ENCODE assay signal across 1 cellular context in genomic region chr1:212608209-212608955, GRCh38.
TF ChIP-seq lines count a peak whose summit lies in the region.

ATF3 (plus strand) TSS chr1:212608761; CDS start chr1:212615022, 6,261 bp downstream.

TF ChIP-seq in HEK293, 187 proteins besides CTCF, POLR2A, EP300 and RAD21 (continued from another document and continues in another):
- TF ChIP-seq HOXD13 (CRISPR knock-in tag; IDR thresholded peaks at IDR 0.05; ENCODE audit: borderline replicate concordance) (peak; percentile 96), ZEB2 (tag by site-specific recombination; IDR thresholded peaks at IDR 0.05) (peak; percentile 100), ELK4 (IDR thresholded peaks at IDR 0.05; ENCODE audit: borderline replicate concordance, low read depth, low read length) (no peak), ZNF416 (tag by site-specific recombination; IDR thresholded peaks at IDR 0.05) (no peak), KLF10 (tag by site-specific recombination; IDR thresholded peaks at IDR 0.05) (peak; percentile 98), ZNF423 (tag by site-specific recombination; IDR thresholded peaks at IDR 0.05) (peak; percentile 40), ZNF350 (tag by site-specific recombination; IDR thresholded peaks at IDR 0.05) (no peak), OVOL3 (tag by site-specific recombination; IDR thresholded peaks at IDR 0.05) (peak; percentile 19; the same call in 1 of the 2 replicates), TSHZ1 (tag by site-specific recombination; IDR thresholded peaks at IDR 0.05; ENCODE audit: borderline replicate concordance) (peak; percentile 68; the same call in 1 of the 2 replicates), ZNF561 (tag by site-specific recombination; IDR thresholded peaks at IDR 0.05; ENCODE audit: borderline replicate concordance) (peak; percentile 63), ZNF362 (tag by site-specific recombination; IDR thresholded peaks at IDR 0.05) (no peak), ZNF610 (tag by site-specific recombination; IDR thresholded peaks at IDR 0.05; ENCODE audit: borderline replicate concordance) (peak; percentile 95), ZNF211 (tag by site-specific recombination; IDR thresholded peaks at IDR 0.05; ENCODE audit: low read depth) (no peak), ZNF660 (tag by site-specific recombination; IDR thresholded peaks at IDR 0.05) (peak; percentile 94), ZNF449 (tag by site-specific recombination; IDR thresholded peaks at IDR 0.05) (peak; percentile 45; the same call in 1 of the 2 replicates), ZNF366 (tag by site-specific recombination; conservative IDR thresholded peaks at IDR 0.05) (peak; percentile 95), ZNF501 (tag by site-specific recombination; IDR thresholded peaks at IDR 0.05) (peak; percentile 94), YY2 (tag by site-specific recombination; IDR thresholded peaks at IDR 0.05) (peak; percentile 57; the same call in 1 of the 2 replicates), ZNF792 (tag by site-specific recombination; IDR thresholded peaks at IDR 0.05) (no peak), INSM2 (tag by site-specific recombination; IDR thresholded peaks at IDR 0.05) (peak; percentile 92), PBX3 (CRISPR knock-in tag; IDR thresholded peaks at IDR 0.05) (peak; percentile 57; the same call in 1 of the 2 replicates), PRDM6 (tag by site-specific recombination; IDR thresholded peaks at IDR 0.05) (0 out of 2 replicates have a peak, but pooled peaks have one; percentile 29), ZNF398 (tag by site-specific recombination; IDR thresholded peaks at IDR 0.05) (peak; percentile 93), ZNF37A (tag by site-specific recombination; IDR thresholded peaks at IDR 0.05) (no peak), ZNF654 (tag by site-specific recombination; IDR thresholded peaks at IDR 0.05; ENCODE audit: low read depth) (no peak), ZBTB48 (tag by site-specific recombination; IDR thresholded peaks at IDR 0.05) (no peak), KLF9 (tag by site-specific recombination; IDR thresholded peaks at IDR 0.05; ENCODE audit: low read depth) (peak; percentile 59), ZBTB7A (tag by site-specific recombination; IDR thresholded peaks at IDR 0.05; ENCODE audit: low read depth) (peak; percentile 69; the same call in 1 of the 2 replicates), ZNF830 (tag by site-specific recombination; IDR thresholded peaks at IDR 0.05; ENCODE audit: low read depth) (no peak), HIC1 (tag by site-specific recombination; IDR thresholded peaks at IDR 0.05) (peak; percentile 100), GLIS2 (tag by site-specific recombination; IDR thresholded peaks at IDR 0.05) (peak; percentile 82), REPIN1 (tag by site-specific recombination; IDR thresholded peaks at IDR 0.05; ENCODE audit: low read depth) (no peak), ZBTB20 (tag by site-specific recombination; IDR thresholded peaks at IDR 0.05) (peak; percentile 71; the same call in 1 of the 2 replicates), ZNF121 (tag by site-specific recombination; IDR thresholded peaks at IDR 0.05) (0 out of 2 replicates have a peak, but pooled peaks have one; percentile 22), KLF1 (tag by site-specific recombination; IDR thresholded peaks at IDR 0.05) (peak; percentile 83), TCF7L2 (IDR thresholded peaks at IDR 0.05; ENCODE audit: borderline replicate concordance, low read depth, low read length) (0 out of 2 replicates have a peak, but pooled peaks have one; percentile 13), ZNF488 (tag by site-specific recombination; IDR thresholded peaks at IDR 0.05) (no peak), WT1 (tag by site-specific recombination; IDR thresholded peaks at IDR 0.05) (peak; percentile 78), KLF7 (tag by site-specific recombination; IDR thresholded peaks at IDR 0.05; ENCODE audit: borderline replicate concordance) (0 out of 2 replicates have a peak, but pooled peaks have one; percentile 55), ZNF692 (tag by site-specific recombination; IDR thresholded peaks at IDR 0.05) (peak; percentile 77; the same call in 1 of the 2 replicates), ZNF223 (tag by site-specific recombination; IDR thresholded peaks at IDR 0.05) (no peak), ZNF132 (tag by site-specific recombination; IDR thresholded peaks at IDR 0.05; ENCODE audit: borderline replicate concordance) (no peak), ZNF2 (tag by site-specific recombination; IDR thresholded peaks at IDR 0.05) (0 out of 2 replicates have a peak, but pooled peaks have one; percentile 63)
